ENCODE assay signal across 13 cellular contexts in genomic region chr4:75235359-75235951, GRCh38.
DNase-seq lines count a peak whose midpoint lies in the region; ATAC-seq and TF ChIP-seq lines count a peak whose summit lies in the region.
"Had no signal": no experiment of that assay in that cellular context is flagged by ENCODE, and none has a peak within 500 bp of the region (broad histone marks: within the 10 kb centered on the region; RNA-seq: fewer than 3 reads in every experiment).

No MANE protein-coding gene starts in this region.

- no peaks in the 10 kb centered on the region for H3K9me3 Mint-ChIP-seq in endothelial cell (ENCODE audit: unreplicated experiment)
- H3K9me3 Mint-ChIP-seq: central memory CD8-positive, alpha-beta T cell had no signal

- H3K36me3 ChIP-seq in GM23248 (ENCODE audit: low read depth), result no peaks in the 10 kb centered on the region
- no peaks in the 10 kb centered on the region for H3K36me3 ChIP-seq in effector memory CD4-positive, alpha-beta T cell (ENCODE audit: control insufficient read depth, insufficient read depth, low read length)

- ATAC-seq in GM19328 (IDR thresholded peaks at IDR 0.05; ENCODE audit: unreplicated experiment), result peak; percentile 99
- ATAC-seq in HG02759 (IDR thresholded peaks at IDR 0.05; ENCODE audit: unreplicated experiment), result peak; percentile 97
- peak; percentile 89 for ATAC-seq in HG03457 (IDR thresholded peaks at IDR 0.05; ENCODE audit: unreplicated experiment)
- ATAC-seq in left lobe of liver, result no peak
- ATAC-seq: left ventricle myocardium superior had no signal

- no peaks in the 10 kb centered on the region for H3K27me3 Mint-ChIP-seq in endothelial cell (ENCODE audit: unreplicated experiment)
- H3K27me3 Mint-ChIP-seq: central memory CD8-positive, alpha-beta T cell; type B pancreatic cell had no signal

- no peak overlapping the region for H3K4me2 ChIP-seq in GM23248 (ENCODE audit: unreplicated experiment)

- no peaks in the 10 kb centered on the region for H3F3A ChIP-seq in GM23248 (ENCODE audit: insufficient read depth)

- no peaks in the 10 kb centered on the region for H4K20me1 ChIP-seq in GM23248 (ENCODE audit: insufficient read depth)

- TF ChIP-seq CTCF in GM10248 (IDR thresholded peaks at IDR 0.05; ENCODE audit: control extremely low read depth, extremely low read depth, low read depth, missing control alignments) (no peak), endothelial cell (IDR thresholded peaks at IDR 0.05; ENCODE audit: unreplicated experiment) (no peak)

- no peak overlapping the region for H3K4me3 Mint-ChIP-seq in endothelial cell (ENCODE audit: unreplicated experiment)
- H3K4me3 Mint-ChIP-seq: central memory CD8-positive, alpha-beta T cell; type B pancreatic cell had no signal

- no peak overlapping the region for H3K4me3 ChIP-seq in GM23248
- H3K4me3 ChIP-seq in effector memory CD4-positive, alpha-beta T cell (ENCODE audit: insufficient read depth, low read depth, low read length, poor library complexity, severe bottlenecking), result no peak overlapping the region

- H3K36me3 Mint-ChIP-seq in endothelial cell (ENCODE audit: low read depth, unreplicated experiment), result no peaks in the 10 kb centered on the region
- H3K36me3 Mint-ChIP-seq: type B pancreatic cell had no signal

- no peak overlapping the region for H2AFZ ChIP-seq in GM23248

- H3K4me1 ChIP-seq in GM23248 (ENCODE audit: insufficient read depth), result no peaks in the 10 kb centered on the region
- no peaks in the 10 kb centered on the region for H3K4me1 ChIP-seq in effector memory CD4-positive, alpha-beta T cell (ENCODE audit: control insufficient read depth, insufficient read depth, low read length, poor library complexity, severe bottlenecking)

- in situ Hi-C loops in GM23248 (cut with MboI), result no loop called here

- H3K27ac Mint-ChIP-seq in endothelial cell (ENCODE audit: unreplicated experiment), result no peak overlapping the region
- H3K27ac Mint-ChIP-seq: type B pancreatic cell had no signal

- no peak overlapping the region for H3K27ac ChIP-seq in GM23248
- H3K27ac ChIP-seq in effector memory CD4-positive, alpha-beta T cell (ENCODE audit: insufficient read depth, low read length, poor library complexity, severe bottlenecking), result no peak overlapping the region
- H3K27ac ChIP-seq: HL-60 had no signal

- CTCF ChIA-PET in GM10248 (lab: Yijun Ruan, JAX), result interaction anchor here (1.6 kb wide), 1 partner anchor 29 kb away, joined by 3 read pairs; no protein-coding TSS in a partner anchor

- no peaks in the 10 kb centered on the region for H3K79me2 ChIP-seq in GM23248 (ENCODE audit: insufficient read depth)

- DNase-seq in GM10248 (ENCODE audit: extremely low spot score) (peak; percentile 30), left lobe of liver (ENCODE audit: low spot score) (no peak), endothelial cell (ENCODE audit: low spot score) (no peak), GM23248 (no peak)
- DNase-seq in effector memory CD4-positive, alpha-beta T cell, result no peak
- DNase-seq: left ventricle myocardium superior; NK-92 treated with Interleukin-12 subunit alpha and Interleukin-12 subunit beta, amount 100 ng/mL, for 24 hours had no signal

- POLR2A ChIA-PET in GM10248 (lab: Yijun Ruan, JAX), result no interaction called here

- H3K9ac ChIP-seq in GM23248, result no peak overlapping the region

- no peaks in the 10 kb centered on the region for H3K4me1 Mint-ChIP-seq in endothelial cell (ENCODE audit: unreplicated experiment)
- H3K4me1 Mint-ChIP-seq: central memory CD8-positive, alpha-beta T cell had no signal

- H3K9me3 ChIP-seq in GM23248 (ENCODE audit: low read depth), result no peaks in the 10 kb centered on the region
- no peaks in the 10 kb centered on the region for H3K9me3 ChIP-seq in effector memory CD4-positive, alpha-beta T cell (ENCODE audit: control insufficient read depth, low read length)

- H3K9me2 ChIP-seq in GM23248 (ENCODE audit: insufficient read depth), result no peaks in the 10 kb centered on the region

- H3K27me3 ChIP-seq in GM23248 (replicated peaks; ENCODE audit: insufficient read depth), result no peaks in the 10 kb centered on the region
- H3K27me3 ChIP-seq in effector memory CD4-positive, alpha-beta T cell (replicated peaks; ENCODE audit: control insufficient read depth, insufficient read depth, low read length, poor library complexity, severe bottlenecking), result no peaks in the 10 kb centered on the region
